Comparison of ENCODE assay signal across 1 cellular context in the genomic region with DNA sequence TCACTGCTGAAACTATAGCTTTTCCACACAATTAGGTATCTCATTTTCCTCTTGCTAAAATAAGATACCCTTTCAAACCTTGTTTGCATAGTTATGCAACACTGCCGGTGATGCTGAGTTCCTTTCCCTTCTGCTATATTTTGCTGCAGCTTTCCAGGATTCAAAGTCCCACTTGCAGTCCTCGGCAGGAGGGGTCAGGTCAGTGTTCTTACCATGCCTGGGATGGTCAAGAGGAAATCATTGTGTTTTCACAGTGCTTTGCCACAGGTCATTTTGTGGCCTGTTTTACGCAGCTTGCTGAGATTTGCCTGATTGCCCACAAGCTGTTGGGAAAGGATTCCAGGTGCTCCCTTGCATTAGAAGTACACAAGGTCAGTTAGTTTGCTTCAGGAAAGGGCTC.
A peak's percentile ranks its signal among the peaks of the same experiment; 100 is the strongest.
TF ChIP-seq lines count a peak whose summit lies in the region.

No MANE protein-coding gene starts in this region.

TF ChIP-seq in HepG2, 621 proteins besides CTCF, POLR2A, EP300 and RAD21 (continued from another document and continues in another):
- TF ChIP-seq, protein P1, sequence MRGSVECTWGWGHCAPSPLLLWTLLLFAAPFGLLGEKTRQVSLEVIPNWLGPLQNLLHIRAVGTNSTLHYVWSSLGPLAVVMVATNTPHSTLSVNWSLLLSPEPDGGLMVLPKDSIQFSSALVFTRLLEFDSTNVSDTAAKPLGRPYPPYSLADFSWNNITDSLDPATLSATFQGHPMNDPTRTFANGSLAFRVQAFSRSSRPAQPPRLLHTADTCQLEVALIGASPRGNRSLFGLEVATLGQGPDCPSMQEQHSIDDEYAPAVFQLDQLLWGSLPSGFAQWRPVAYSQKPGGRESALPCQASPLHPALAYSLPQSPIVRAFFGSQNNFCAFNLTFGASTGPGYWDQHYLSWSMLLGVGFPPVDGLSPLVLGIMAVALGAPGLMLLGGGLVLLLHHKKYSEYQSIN (CRISPR knock-in tag; IDR thresholded peaks at IDR 0.05; ENCODE audit: borderline replicate concordance): no peak
- TF ChIP-seq PRMT3 (CRISPR knock-in tag; IDR thresholded peaks at IDR 0.05; ENCODE audit: borderline replicate concordance, low read depth): no peak
- no peak for TF ChIP-seq ZNF678 (CRISPR knock-in tag; IDR thresholded peaks at IDR 0.05)
- TF ChIP-seq KLF9 (CRISPR knock-in tag; IDR thresholded peaks at IDR 0.05; ENCODE audit: low read depth): no peak
- no peak for TF ChIP-seq ZFP37 (CRISPR knock-in tag; IDR thresholded peaks at IDR 0.05; ENCODE audit: borderline replicate concordance)
- TF ChIP-seq PHF21A (CRISPR knock-in tag; IDR thresholded peaks at IDR 0.05): peak; percentile 82
- no peak for TF ChIP-seq ZFP41 (CRISPR knock-in tag; IDR thresholded peaks at IDR 0.05; ENCODE audit: borderline replicate concordance)
- TF ChIP-seq MIER2 (CRISPR knock-in tag; IDR thresholded peaks at IDR 0.05): peak; percentile 39; the same call in 1 of the 2 replicates
- no peak for TF ChIP-seq SP2 (CRISPR knock-in tag; IDR thresholded peaks at IDR 0.05)
- TF ChIP-seq ZNF205 (CRISPR knock-in tag; IDR thresholded peaks at IDR 0.05): no peak
- no peak for TF ChIP-seq ZFP36 (IDR thresholded peaks at IDR 0.05; ENCODE audit: borderline replicate concordance, low read depth, low read length, partially characterized antibody)
- TF ChIP-seq MAFK (conservative IDR thresholded peaks at IDR 0.05 in 1 of 2, IDR thresholded peaks at IDR 0.05 in 1 of 2; ENCODE audit: low read length in 2 of 2): no peak
- TF ChIP-seq PLSCR1 (CRISPR knock-in tag; IDR thresholded peaks at IDR 0.05; ENCODE audit: borderline replicate concordance): no peak
- TF ChIP-seq TEAD3 (CRISPR knock-in tag; optimal IDR thresholded peaks at IDR 0.05; ENCODE audit: borderline replicate concordance): peak; percentile 52
- TF ChIP-seq ZNF17 (CRISPR knock-in tag; IDR thresholded peaks at IDR 0.05): no peak
- peak; percentile 69; the same call in 1 of the 2 replicates for TF ChIP-seq RCOR2 (CRISPR knock-in tag; IDR thresholded peaks at IDR 0.05)
- TF ChIP-seq GTF3A (CRISPR knock-in tag; conservative IDR thresholded peaks at IDR 0.05): no peak
- TF ChIP-seq MEIS1 (CRISPR knock-in tag; IDR thresholded peaks at IDR 0.05; ENCODE audit: borderline replicate concordance): no peak
- no peak for TF ChIP-seq MTF2 (CRISPR knock-in tag; IDR thresholded peaks at IDR 0.05; ENCODE audit: borderline replicate concordance)
- no peak for TF ChIP-seq ZGPAT (CRISPR knock-in tag; IDR thresholded peaks at IDR 0.05)
- no peak for TF ChIP-seq ZNF3 (CRISPR knock-in tag; IDR thresholded peaks at IDR 0.05)
- no peak for TF ChIP-seq ZFP36L1 (CRISPR knock-in tag; IDR thresholded peaks at IDR 0.05)
- no peak for TF ChIP-seq MED8 (CRISPR knock-in tag; IDR thresholded peaks at IDR 0.05; ENCODE audit: insufficient replicate concordance)
- TF ChIP-seq HDAC6 (IDR thresholded peaks at IDR 0.05; ENCODE audit: low read depth, low read length): no peak
- TF ChIP-seq RFXAP (CRISPR knock-in tag; IDR thresholded peaks at IDR 0.05; ENCODE audit: borderline replicate concordance): 0 out of 2 replicates have a peak, but pooled peaks have one; percentile 24
- no peak for TF ChIP-seq HMGA1 (CRISPR knock-in tag; conservative IDR thresholded peaks at IDR 0.05)
- no peak for TF ChIP-seq ZC3H13 (CRISPR knock-in tag; IDR thresholded peaks at IDR 0.05)
- no peak for TF ChIP-seq SRSF9 (IDR thresholded peaks at IDR 0.05; ENCODE audit: borderline replicate concordance, insufficient read depth, low read depth, low read length, poor library complexity, severe bottlenecking)
- no peak for TF ChIP-seq IRF1 (CRISPR knock-in tag; IDR thresholded peaks at IDR 0.05; ENCODE audit: low read depth)
- TF ChIP-seq ZNF577 (CRISPR knock-in tag; IDR thresholded peaks at IDR 0.05; ENCODE audit: borderline replicate concordance, low read depth): no peak
- peak; percentile 56; the same call in 1 of the 2 replicates for TF ChIP-seq NR2F2 (IDR thresholded peaks at IDR 0.05; ENCODE audit: borderline replicate concordance, low read depth)
- peak; percentile 23; the same call in 1 of the 2 replicates for TF ChIP-seq ELF3 (CRISPR knock-in tag; IDR thresholded peaks at IDR 0.05)
- TF ChIP-seq, protein P2, sequence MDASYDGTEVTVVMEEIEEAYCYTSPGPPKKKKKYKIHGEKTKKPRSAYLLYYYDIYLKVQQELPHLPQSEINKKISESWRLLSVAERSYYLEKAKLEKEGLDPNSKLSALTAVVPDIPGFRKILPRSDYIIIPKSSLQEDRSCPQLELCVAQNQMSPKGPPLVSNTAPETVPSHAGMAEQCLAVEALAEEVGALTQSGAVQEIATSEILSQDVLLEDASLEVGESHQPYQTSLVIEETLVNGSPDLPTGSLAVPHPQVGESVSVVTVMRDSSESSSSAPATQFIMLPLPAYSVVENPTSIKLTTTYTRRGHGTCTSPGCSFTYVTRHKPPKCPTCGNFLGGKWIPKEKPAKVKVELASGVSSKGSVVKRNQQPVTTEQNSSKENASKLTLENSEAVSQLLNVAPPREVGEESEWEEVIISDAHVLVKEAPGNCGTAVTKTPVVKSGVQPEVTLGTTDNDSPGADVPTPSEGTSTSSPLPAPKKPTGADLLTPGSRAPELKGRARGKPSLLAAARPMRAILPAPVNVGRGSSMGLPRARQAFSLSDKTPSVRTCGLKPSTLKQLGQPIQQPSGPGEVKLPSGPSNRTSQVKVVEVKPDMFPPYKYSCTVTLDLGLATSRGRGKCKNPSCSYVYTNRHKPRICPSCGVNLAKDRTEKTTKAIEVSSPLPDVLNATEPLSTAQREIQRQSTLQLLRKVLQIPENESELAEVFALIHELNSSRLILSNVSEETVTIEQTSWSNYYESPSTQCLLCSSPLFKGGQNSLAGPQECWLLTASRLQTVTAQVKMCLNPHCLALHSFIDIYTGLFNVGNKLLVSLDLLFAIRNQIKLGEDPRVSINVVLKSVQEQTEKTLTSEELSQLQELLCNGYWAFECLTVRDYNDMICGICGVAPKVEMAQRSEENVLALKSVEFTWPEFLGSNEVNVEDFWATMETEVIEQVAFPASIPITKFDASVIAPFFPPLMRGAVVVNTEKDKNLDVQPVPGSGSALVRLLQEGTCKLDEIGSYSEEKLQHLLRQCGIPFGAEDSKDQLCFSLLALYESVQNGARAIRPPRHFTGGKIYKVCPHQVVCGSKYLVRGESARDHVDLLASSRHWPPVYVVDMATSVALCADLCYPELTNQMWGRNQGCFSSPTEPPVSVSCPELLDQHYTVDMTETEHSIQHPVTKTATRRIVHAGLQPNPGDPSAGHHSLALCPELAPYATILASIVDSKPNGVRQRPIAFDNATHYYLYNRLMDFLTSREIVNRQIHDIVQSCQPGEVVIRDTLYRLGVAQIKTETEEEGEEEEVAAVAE (CRISPR knock-in tag; IDR thresholded peaks at IDR 0.05; ENCODE audit: borderline replicate concordance): no peak
- TF ChIP-seq RNF219 (CRISPR knock-in tag; IDR thresholded peaks at IDR 0.05): no peak
- TF ChIP-seq HNF4A (CRISPR knock-in tag; IDR thresholded peaks at IDR 0.05): peak; percentile 88
- TF ChIP-seq, protein P3, sequence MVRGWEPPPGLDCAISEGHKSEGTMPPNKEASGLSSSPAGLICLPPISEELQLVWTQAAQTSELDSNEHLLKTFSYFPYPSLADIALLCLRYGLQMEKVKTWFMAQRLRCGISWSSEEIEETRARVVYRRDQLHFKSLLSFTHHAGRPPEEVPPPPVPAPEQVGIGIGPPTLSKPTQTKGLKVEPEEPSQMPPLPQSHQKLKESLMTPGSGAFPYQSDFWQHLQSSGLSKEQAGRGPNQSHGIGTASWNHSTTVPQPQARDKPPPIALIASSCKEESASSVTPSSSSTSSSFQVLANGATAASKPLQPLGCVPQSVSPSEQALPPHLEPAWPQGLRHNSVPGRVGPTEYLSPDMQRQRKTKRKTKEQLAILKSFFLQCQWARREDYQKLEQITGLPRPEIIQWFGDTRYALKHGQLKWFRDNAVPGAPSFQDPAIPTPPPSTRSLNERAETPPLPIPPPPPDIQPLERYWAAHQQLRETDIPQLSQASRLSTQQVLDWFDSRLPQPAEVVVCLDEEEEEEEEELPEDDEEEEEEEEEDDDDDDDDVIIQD (CRISPR knock-in tag; IDR thresholded peaks at IDR 0.05; ENCODE audit: low read depth): peak; percentile 81; the same call in 1 of the 2 replicates
- TF ChIP-seq SPEN (CRISPR knock-in tag; IDR thresholded peaks at IDR 0.05; ENCODE audit: low read depth): 0 out of 2 replicates have a peak, but pooled peaks have one; percentile 25
- no peak for TF ChIP-seq ZNF720 (CRISPR knock-in tag; IDR thresholded peaks at IDR 0.05)
- no peak for TF ChIP-seq MED13 (CRISPR knock-in tag; IDR thresholded peaks at IDR 0.05)
- no peak for TF ChIP-seq MAFG (CRISPR knock-in tag; IDR thresholded peaks at IDR 0.05)
- TF ChIP-seq, protein P4, sequence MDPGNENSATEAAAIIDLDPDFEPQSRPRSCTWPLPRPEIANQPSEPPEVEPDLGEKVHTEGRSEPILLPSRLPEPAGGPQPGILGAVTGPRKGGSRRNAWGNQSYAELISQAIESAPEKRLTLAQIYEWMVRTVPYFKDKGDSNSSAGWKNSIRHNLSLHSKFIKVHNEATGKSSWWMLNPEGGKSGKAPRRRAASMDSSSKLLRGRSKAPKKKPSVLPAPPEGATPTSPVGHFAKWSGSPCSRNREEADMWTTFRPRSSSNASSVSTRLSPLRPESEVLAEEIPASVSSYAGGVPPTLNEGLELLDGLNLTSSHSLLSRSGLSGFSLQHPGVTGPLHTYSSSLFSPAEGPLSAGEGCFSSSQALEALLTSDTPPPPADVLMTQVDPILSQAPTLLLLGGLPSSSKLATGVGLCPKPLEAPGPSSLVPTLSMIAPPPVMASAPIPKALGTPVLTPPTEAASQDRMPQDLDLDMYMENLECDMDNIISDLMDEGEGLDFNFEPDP (CRISPR knock-in tag; conservative IDR thresholded peaks at IDR 0.05): no peak
- no peak for TF ChIP-seq STAT5B (CRISPR knock-in tag; IDR thresholded peaks at IDR 0.05)
- TF ChIP-seq ZNF614 (CRISPR knock-in tag; IDR thresholded peaks at IDR 0.05; ENCODE audit: borderline replicate concordance): peak; percentile 32; the same call in 1 of the 2 replicates
- no peak for TF ChIP-seq SNRNP70 (IDR thresholded peaks at IDR 0.05; ENCODE audit: low read depth, low read length)
- no peak for TF ChIP-seq ARID2 (CRISPR knock-in tag; IDR thresholded peaks at IDR 0.05; ENCODE audit: borderline replicate concordance)
- TF ChIP-seq ZSCAN22 (CRISPR knock-in tag; IDR thresholded peaks at IDR 0.05): no peak
- TF ChIP-seq ZNF644 (CRISPR knock-in tag; IDR thresholded peaks at IDR 0.05; ENCODE audit: low read depth): no peak
- no peak for TF ChIP-seq ZNF546 (CRISPR knock-in tag; conservative IDR thresholded peaks at IDR 0.05)
- TF ChIP-seq ZNF235 (CRISPR knock-in tag; IDR thresholded peaks at IDR 0.05; ENCODE audit: borderline replicate concordance): no peak
- no peak for TF ChIP-seq CHCHD3 (CRISPR knock-in tag; IDR thresholded peaks at IDR 0.05)
- no peak for TF ChIP-seq ARHGAP35 (CRISPR knock-in tag; IDR thresholded peaks at IDR 0.05; ENCODE audit: borderline replicate concordance)
- TF ChIP-seq FLYWCH1 (CRISPR knock-in tag; IDR thresholded peaks at IDR 0.05): no peak
- no peak for TF ChIP-seq ZNF383 (CRISPR knock-in tag; IDR thresholded peaks at IDR 0.05; ENCODE audit: borderline replicate concordance)
- no peak for TF ChIP-seq RELA (CRISPR knock-in tag; IDR thresholded peaks at IDR 0.05)
- no peak for TF ChIP-seq MBD4 (IDR thresholded peaks at IDR 0.05; ENCODE audit: borderline replicate concordance, low read length)
- TF ChIP-seq NR1H2 (CRISPR knock-in tag; IDR thresholded peaks at IDR 0.05; ENCODE audit: borderline replicate concordance, low read depth): no peak
- TF ChIP-seq IRF2 (CRISPR knock-in tag; IDR thresholded peaks at IDR 0.05): no peak
- no peak for TF ChIP-seq CAMTA2 (CRISPR knock-in tag; IDR thresholded peaks at IDR 0.05; ENCODE audit: borderline replicate concordance)
